Comparison of ENCODE assay signal across 8 cellular contexts in genomic region chr9:88387035-88387732, GRCh38. TPM values are rescaled to one million over a fixed set of nuclear protein-coding genes. Genes with fewer than 3 reads are reported as not detected.
A peak's percentile ranks its signal among the peaks of the same experiment; 100 is the strongest.
DNase-seq lines count a peak whose midpoint lies in the region; ATAC-seq, FAIRE-seq and TF ChIP-seq lines count a peak whose summit lies in the region.

No MANE protein-coding gene starts in this region.

- peak overlapping the region; percentile 73 to 95 (median 86) for H3K4me3 ChIP-seq in BLaER1 treated with 17β-estradiol and CSF1 and Interleukin-3, amounts not matched to agents 10 nM and 100 nM
- peak overlapping the region; percentile 69 to 84 for H3K4me3 ChIP-seq in HCT116 (replicated peaks in 1 of 2; ENCODE audit: low read depth in 1 of 2, low read length in 2 of 2)
- H3K4me3 ChIP-seq in endothelial cell of umbilical vein (replicated peaks in 1 of 3; ENCODE audit: insufficient read depth in 1 of 3, low read depth in 1 of 3, low read length in 3 of 3): peak overlapping the region; percentile 34 to 85 (median 67)
- H3K4me3 ChIP-seq in mucosa of descending colon: peak overlapping the region; percentile 71
- H3K4me3 ChIP-seq in thymus (ENCODE audit: low read length): peak overlapping the region; percentile 97

- peak overlapping the region; percentile 91 to 99 (median 96) for H3K9ac ChIP-seq in BLaER1 treated with 17β-estradiol and CSF1 and Interleukin-3, amounts not matched to agents 10 nM and 100 nM
- H3K9ac ChIP-seq in HCT116 (ENCODE audit: low read length) (peak overlapping the region; percentile 91), endothelial cell of umbilical vein (replicated peaks; ENCODE audit: extremely low read depth, insufficient read depth, low read length) (peak overlapping the region; percentile 67)

- peak; percentile 23 for DNase-seq in HCT116 (ENCODE audit: low read depth, low spot score)
- no peak for DNase-seq in endothelial cell of umbilical vein (ENCODE audit: low read depth, low spot score)
- peak; percentile 74 to 80 (median 79) for DNase-seq in mucosa of descending colon
- DNase-seq in frontal cortex (ENCODE audit: low spot score in 2 of 2): no peak

- H3K4me2 ChIP-seq in BLaER1 treated with 17β-estradiol and CSF1 and Interleukin-3, amounts not matched to agents 10 nM and 100 nM: peak overlapping the region; percentile 77 to 99 (median 92)
- H3K4me2 ChIP-seq in HCT116 (ENCODE audit: low read length) (peak overlapping the region; percentile 94), endothelial cell of umbilical vein (ENCODE audit: insufficient read depth, low read length) (peak overlapping the region; percentile 87)

- CTCF ChIA-PET in HCT116 (lab: Charles Lee): no interaction called here
- CTCF ChIA-PET in endothelial cell of umbilical vein (lab: Charles Lee): no interaction called here

- H3K79me2 ChIP-seq in HCT116 (ENCODE audit: insufficient read depth, low read length): peaks cover 48% of the 10 kb centered on the region
- peaks cover 32% of the 10 kb centered on the region for H3K79me2 ChIP-seq in endothelial cell of umbilical vein (ENCODE audit: control insufficient read depth, insufficient read depth, low read length)

- dilution Hi-C loops in endothelial cell of umbilical vein (cut with MboI; ENCODE audit: extremely low pct_ligation_motif_present, low sequenced_read_pairs): no loop called here

- peaks cover 0 to 19% (median 6%) of the 10 kb centered on the region in 11 experiments; a peak in 10 of 22 replicates for H3K36me3 ChIP-seq in BLaER1 treated with 17β-estradiol and CSF1 and Interleukin-3, amounts not matched to agents 10 nM and 100 nM
- H3K36me3 ChIP-seq in HCT116 (ENCODE audit: control insufficient read depth in 1 of 2, insufficient read depth in 2 of 2, low read length in 2 of 2) (no peaks in the 10 kb centered on the region), endothelial cell of umbilical vein (ENCODE audit: control insufficient read depth in 2 of 2, extremely low read depth in 1 of 2, insufficient read depth in 2 of 2, low read length in 2 of 2) (no peaks in the 10 kb centered on the region), mucosa of descending colon (ENCODE audit: low read depth) (no peaks in the 10 kb centered on the region), thymus (ENCODE audit: control insufficient read depth, insufficient read depth) (no peaks in the 10 kb centered on the region)

- ATAC-seq in HCT116 (no peak), SK-N-SH treated with all-trans-retinoic acid at 6 μM for 48 hours (peak; percentile 16), mucosa of descending colon (peak; percentile 54), GM21526 (IDR thresholded peaks at IDR 0.05; ENCODE audit: low FRiP score, unreplicated experiment) (no peak)

- no peaks in the 10 kb centered on the region for H3K9me3 ChIP-seq in BLaER1 treated with 17β-estradiol and CSF1 and Interleukin-3, amounts not matched to agents 10 nM and 100 nM (replicated peaks in 1 of 11)
- no peaks in the 10 kb centered on the region for H3K9me3 ChIP-seq in HCT116 (ENCODE audit: control insufficient read depth in 1 of 2, insufficient read depth in 1 of 2, low read depth in 1 of 2, low read length in 2 of 2)
- H3K9me3 ChIP-seq in endothelial cell of umbilical vein (replicated peaks; ENCODE audit: control insufficient read depth, insufficient read depth, low read length): no peaks in the 10 kb centered on the region
- no peaks in the 10 kb centered on the region for H3K9me3 ChIP-seq in mucosa of descending colon
- no peaks in the 10 kb centered on the region for H3K9me3 ChIP-seq in thymus (ENCODE audit: control insufficient read depth)

- H3K27me3 ChIP-seq in BLaER1 treated with 17β-estradiol and CSF1 and Interleukin-3, amounts not matched to agents 10 nM and 100 nM: no peaks in the 10 kb centered on the region
- H3K27me3 ChIP-seq in HCT116 (ENCODE audit: insufficient read depth, low read length) (no peaks in the 10 kb centered on the region), endothelial cell of umbilical vein (ENCODE audit: control insufficient read depth in 2 of 2, insufficient read depth in 2 of 2, low read length in 2 of 2) (no peaks in the 10 kb centered on the region), thymus (ENCODE audit: control insufficient read depth, insufficient read depth) (no peaks in the 10 kb centered on the region)

- H3K27ac ChIP-seq in BLaER1 treated with 17β-estradiol and CSF1 and Interleukin-3, amounts not matched to agents 10 nM and 100 nM: peak overlapping the region; percentile 80 to 99 (median 97)
- H3K27ac ChIP-seq in HCT116 (ENCODE audit: low read depth, low read length): peak overlapping the region; percentile 92
- H3K27ac ChIP-seq in endothelial cell of umbilical vein (ENCODE audit: insufficient read depth, low read depth, low read length): peak overlapping the region; percentile 11
- peak overlapping the region; percentile 94 for H3K27ac ChIP-seq in thymus (ENCODE audit: low read depth)

- intact Hi-C loops in HCT116 (cut with micrococcal nuclease) (loop anchor here (5.0 to 10.0 kb wide), 2 partner anchors 110 to 432 kb away; a partner anchor contains a TSS), endothelial cell of umbilical vein (cut with micrococcal nuclease) (loop anchor here (5.0 to 10.0 kb wide), 5 partner anchors 412 to 925 kb away; partner anchors contain the start of genes CDK20, CKS2 and S1PR3), mucosa of descending colon (cut with DNase I, micrococcal nuclease) (no loop called here)

- WGBS in thymus: 34% methylated on average over 19 of the region's 19 CpGs

- TF ChIP-seq POLR2A in HCT116 (IDR thresholded peaks at IDR 0.05; ENCODE audit: borderline replicate concordance, extremely low read depth, insufficient read depth, insufficient read length) (no peak), endothelial cell of umbilical vein (IDR thresholded peaks at IDR 0.05; ENCODE audit: low read depth, low read length) (no peak)

- BruUV-seq in HCT116 (replicated peaks; lab: Mats Ljungman, UMichigan) (no TSS peak), endothelial cell of umbilical vein (replicated peaks; lab: Mats Ljungman, UMichigan) (TSS peak; percentile 43)

- H3K9me1 ChIP-seq in endothelial cell of umbilical vein (replicated peaks; ENCODE audit: control insufficient read depth, extremely low read depth, insufficient read depth, low read length): peaks cover 2% of the 10 kb centered on the region

- H2AFZ ChIP-seq in HCT116 (ENCODE audit: low read depth, low read length, poor library complexity, severe bottlenecking) (peak overlapping the region; percentile 31), endothelial cell of umbilical vein (ENCODE audit: low read depth, low read length) (peak overlapping the region; percentile 94)

- RAD21 ChIA-PET in HCT116 (lab: Charles Lee; ENCODE audit: low non-redundant PET in 1 of 2, low total read pairs in 2 of 2, uncharacterized antibody in 2 of 2, unreplicated experiment in 2 of 2): no interaction called here

- FAIRE-seq in endothelial cell of umbilical vein (lab: Jason Lieb, UNC): no peak
- FAIRE-seq in frontal cortex (lab: Jason Lieb, UNC): no peak

- H4K20me1 ChIP-seq in BLaER1 treated with 17β-estradiol and CSF1 and Interleukin-3, amounts not matched to agents 10 nM and 100 nM: peaks cover 6 to 31% (median 27%) of the 10 kb centered on the region in 11 experiments; a peak in 20 of 22 replicates
- H4K20me1 ChIP-seq in HCT116 (ENCODE audit: insufficient read depth) (peaks cover 14% of the 10 kb centered on the region; the same call in 1 of the 2 replicates), endothelial cell of umbilical vein (replicated peaks; ENCODE audit: control insufficient read depth, extremely low read depth, insufficient read depth, low read length) (peaks cover 2% of the 10 kb centered on the region)

- POLR2A ChIA-PET in HCT116 (lab: Charles Lee): no interaction called here
- POLR2A ChIA-PET in endothelial cell of umbilical vein (lab: Charles Lee): no interaction called here

- TF ChIP-seq RAD21 in HCT116 (IDR thresholded peaks at IDR 0.05; ENCODE audit: low read depth): no peak

- TF ChIP-seq CTCF in HCT116 (IDR thresholded peaks at IDR 0.05 in 2 of 3, conservative IDR thresholded peaks at IDR 0.05 in 1 of 3; ENCODE audit: borderline replicate concordance in 1 of 3, insufficient read depth in 1 of 3, low read depth in 2 of 3, low read length in 2 of 3) (no peak), endothelial cell of umbilical vein (IDR thresholded peaks at IDR 0.05; ENCODE audit: extremely low read depth in 1 of 2, insufficient read depth in 1 of 2, low read depth in 1 of 2, low read length in 2 of 2) (no peak), mucosa of descending colon (IDR thresholded peaks at IDR 0.05) (no peak)

- peaks cover 39 to 52% (median 48%) of the 10 kb centered on the region in 10 experiments for H3K4me1 ChIP-seq in BLaER1 treated with 17β-estradiol and CSF1 and Interleukin-3, amounts not matched to agents 10 nM and 100 nM
- H3K4me1 ChIP-seq in HCT116 (ENCODE audit: control insufficient read depth in 1 of 2, insufficient read depth in 2 of 2, low read length in 2 of 2) (peaks cover 12 to 24% of the 10 kb centered on the region in 2 experiments), endothelial cell of umbilical vein (ENCODE audit: control insufficient read depth, extremely low read depth, insufficient read depth, low read length) (peaks cover 16% of the 10 kb centered on the region), mucosa of descending colon (ENCODE audit: low read depth) (peaks cover 15% of the 10 kb centered on the region), thymus (ENCODE audit: control insufficient read depth, insufficient read depth, low read length) (peaks cover 14% of the 10 kb centered on the region)

- H3K9me2 ChIP-seq in HCT116 (ENCODE audit: insufficient read depth): no peaks in the 10 kb centered on the region

TF ChIP-seq in HCT116, 20 proteins besides CTCF, POLR2A, EP300 and RAD21 (continues in another document):
- TF ChIP-seq POLR2AphosphoS5 (IDR thresholded peaks at IDR 0.05; ENCODE audit: low read depth, low read length): peak; percentile 2; the same call in 1 of the 2 replicates

TF ChIP-seq in SK-N-SH treated with all-trans-retinoic acid at 6 μM for 48 hours, 23 proteins besides CTCF, POLR2A, EP300 and RAD21 (continues in another document):
- no peak for TF ChIP-seq ESRRG (CRISPR knock-in tag; IDR thresholded peaks at IDR 0.05)

TF ChIP-seq in endothelial cell of umbilical vein, 7 proteins besides CTCF, POLR2A, EP300 and RAD21 (continues in another document):
- TF ChIP-seq EZH2 (IDR thresholded peaks at IDR 0.05; ENCODE audit: borderline replicate concordance, low read depth, low read length, severe bottlenecking): no peak

RNA-seq across cellular contexts. Expression of gene SPIN1, which starts 1.1 kb away (rescaled TPM):
- total RNA-seq in HCT116 (2021; ENCODE audit: unreplicated experiment): 74.0 TPM
- 29.5 and 32.8 TPM in 2 replicates for polyA plus RNA-seq in HCT116 (2012)
- total RNA-seq in endothelial cell of umbilical vein: 56.8 and 58.4 TPM in 2 replicates
- polyA plus RNA-seq in endothelial cell of umbilical vein: 29.0 and 38.1 TPM in 2 replicates
- polyA plus RNA-seq in endothelial cell of umbilical vein (2011; cell fraction: cytosol; rRNA removed): 32.0 and 32.8 TPM in 2 replicates
- polyA plus RNA-seq in endothelial cell of umbilical vein (2011; cell fraction: nucleus; rRNA removed): 58.8 and 72.0 TPM in 2 replicates
- polyA plus RNA-seq in endothelial cell of umbilical vein (2012): 43.0 and 45.9 TPM in 2 replicates
- polyA minus RNA-seq in endothelial cell of umbilical vein: 58.9 and 62.9 TPM in 2 replicates
- 33.6 TPM for polyA minus RNA-seq in endothelial cell of umbilical vein (2011; cell fraction: cytosol; rRNA and poly(A)+ RNA removed)
- polyA minus RNA-seq in endothelial cell of umbilical vein (2011; cell fraction: nucleus; rRNA and poly(A)+ RNA removed): 26.6 and 38.0 TPM in 2 replicates
- 10 to 100 TPM; 51.5 to 98.7 (median 67.7) TPM for total RNA-seq in mucosa of descending colon
- 41.0 TPM for polyA plus RNA-seq in thymus
- total RNA-seq in frontal cortex: 351 TPM

Comparison
In these comparisons a context has a peak if more than half of its experiments do, and no peak if none do; other contexts are left out.
1. H3K27ac ChIP-seq: peak in every context shown above with its lines; median percentile 97 in BLaER1 treated with 17β-estradiol and CSF1 and Interleukin-3, amounts not matched to agents 10 nM and 100 nM; 94 in thymus; 92 in HCT116; 11 in endothelial cell of umbilical vein.
2. ATAC-seq: peak in SK-N-SH treated with all-trans-retinoic acid at 6 μM for 48 hours (single experiment) and mucosa of descending colon (single experiment); none in HCT116 (single experiment) and GM21526 (single experiment).
3. DNase-seq: peak in HCT116 (single experiment) and mucosa of descending colon (3 of 3); none in endothelial cell of umbilical vein (single experiment) and frontal cortex (0 of 2).
4. intact Hi-C loops: an anchor here in HCT116 (5.0 to 10.0 kb wide) and endothelial cell of umbilical vein (5.0 to 10.0 kb wide); none called in mucosa of descending colon.
5. Peak in every context shown above with its lines, with median percentiles within 50 percentile points of each other: H3K4me2 ChIP-seq, H3K4me3 ChIP-seq and H3K9ac ChIP-seq.